Comparison of ENCODE assay signal across 8 cellular contexts in the genomic region with DNA sequence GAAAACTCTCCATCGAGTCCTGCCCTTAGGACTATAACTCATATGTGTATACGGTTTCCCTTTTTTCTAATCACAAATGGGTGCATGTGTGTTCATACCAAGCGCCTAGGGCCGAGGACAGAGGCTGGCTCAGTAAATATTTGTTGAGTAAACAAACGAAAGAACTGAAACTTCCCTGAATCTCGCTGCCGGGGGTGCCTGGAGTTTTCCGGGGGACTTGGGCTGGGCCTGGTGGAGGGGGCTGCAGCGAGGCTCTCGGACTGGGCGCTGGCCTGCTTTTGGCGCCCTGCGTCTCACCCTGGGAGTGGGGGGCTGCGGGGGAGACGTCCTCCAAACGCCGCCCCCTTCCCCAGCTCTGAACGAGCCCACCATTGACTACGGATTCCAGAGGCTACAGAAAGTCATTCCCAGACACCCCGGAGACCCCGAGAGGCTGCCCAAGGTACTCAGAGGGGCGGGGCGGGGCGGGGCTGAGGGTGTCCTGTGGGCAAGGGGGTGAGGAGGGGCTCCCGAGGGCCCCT. TPM values are rescaled to one million over a fixed set of nuclear protein-coding genes. Genes with fewer than 3 reads are reported as not detected.
A peak's percentile ranks its signal among the peaks of the same experiment; 100 is the strongest.
DNase-seq lines count a peak whose midpoint lies in the region; ATAC-seq, FAIRE-seq and TF ChIP-seq lines count a peak whose summit lies in the region.

No MANE protein-coding gene starts in this region.

- POLR2A ChIA-PET in A549 (lab: Yijun Ruan, JAX): no interaction called here

- no peak for FAIRE-seq in A549 (lab: Jason Lieb, UNC)

- H3K27ac Mint-ChIP-seq in HFFc6: no peak overlapping the region

- H3K9me3 Mint-ChIP-seq in HFFc6: no peaks in the 10 kb centered on the region

- 0% methylated on average over 8 of the region's 25 CpGs for WGBS in A549 (ENCODE audit: missing lambda C conversion rate)
- 1 to 2% methylated on average over 22 to 25 of the region's 25 CpGs for WGBS in aorta, 2 donors

- TF ChIP-seq CTCF in A549 (IDR thresholded peaks at IDR 0.05) (no peak), HFFc6 (IDR thresholded peaks at IDR 0.05) (no peak), brain microvascular endothelial cell (IDR thresholded peaks at IDR 0.05; ENCODE audit: low read depth, low read length, missing control alignments) (no peak), mucosa of descending colon (IDR thresholded peaks at IDR 0.05) (no peak)

- peak overlapping the region; percentile 68 for H3K4me3 ChIP-seq in A549
- peak overlapping the region; percentile 15 for H3K4me3 ChIP-seq in brain microvascular endothelial cell (ENCODE audit: low read depth, low read length)
- H3K4me3 ChIP-seq in mucosa of descending colon: no peak overlapping the region
- H3K4me3 ChIP-seq in aorta (ENCODE audit: low read length in 2 of 2): no peak overlapping the region

- H3K9me3 ChIP-seq in A549 (no peaks in the 10 kb centered on the region), mucosa of descending colon (no peaks in the 10 kb centered on the region), aorta (ENCODE audit: control insufficient read depth, low read length) (no peaks in the 10 kb centered on the region)

- H3K27ac ChIP-seq in A549 (peak overlapping the region; percentile 73 to 83), brain microvascular endothelial cell (no peak overlapping the region), aorta (ENCODE audit: low read depth in 1 of 2, low read length in 2 of 2) (no peak overlapping the region)

- H3K36me3 ChIP-seq in brain microvascular endothelial cell (replicated peaks): no peaks in the 10 kb centered on the region
- H3K36me3 ChIP-seq in mucosa of descending colon (ENCODE audit: low read depth): no peaks in the 10 kb centered on the region
- H3K36me3 ChIP-seq in aorta (ENCODE audit: control insufficient read depth in 1 of 2, insufficient read depth in 2 of 2, low read length in 1 of 2): no peaks in the 10 kb centered on the region

- H3K4me1 Mint-ChIP-seq in HFFc6 (ENCODE audit: low read depth): peaks cover 22% of the 10 kb centered on the region

- intact Hi-C loops in mucosa of descending colon (cut with DNase I, micrococcal nuclease): no loop called here
- intact Hi-C loops in aorta (cut with DNase I): no loop called here

- ATAC-seq in A549 (peak; percentile 3 to 16; a peak in 4 of 6 replicates), mucosa of descending colon (peak; percentile 35), aorta (ENCODE audit: low FRiP score) (no peak)

- TF ChIP-seq RAD21 in A549 (conservative IDR thresholded peaks at IDR 0.05 in 1 of 2, IDR thresholded peaks at IDR 0.05 in 1 of 2): no peak

- TF ChIP-seq POLR2A in A549 (IDR thresholded peaks at IDR 0.05; ENCODE audit: low read length): no peak

- TF ChIP-seq EP300 in A549 (IDR thresholded peaks at IDR 0.05): no peak

- in situ Hi-C loops in brain microvascular endothelial cell (cut with HindIII; ENCODE audit: low pct_ligation_motif_present, low sequenced_read_pairs): no loop called here

- no peaks in the 10 kb centered on the region for H3K36me3 Mint-ChIP-seq in HFFc6 (ENCODE audit: low read depth)

- CTCF ChIA-PET in A549 (lab: Yijun Ruan, JAX): interaction anchor here (0.8 to 7.2 kb wide), 20 partner anchors 8 to 276 kb away, joined by 3 to 170 read pairs (median 6); no protein-coding TSS in a partner anchor

- H3K27me3 ChIP-seq in brain microvascular endothelial cell (replicated peaks): peaks cover 66% of the 10 kb centered on the region
- no peaks in the 10 kb centered on the region for H3K27me3 ChIP-seq in aorta (ENCODE audit: control insufficient read depth in 1 of 2, insufficient read depth in 2 of 2, low read length in 1 of 2)

- peaks cover 47% of the 10 kb centered on the region for H3K4me1 ChIP-seq in A549
- peaks cover 34% of the 10 kb centered on the region for H3K4me1 ChIP-seq in mucosa of descending colon (ENCODE audit: low read depth)
- no peaks in the 10 kb centered on the region for H3K4me1 ChIP-seq in aorta (ENCODE audit: control insufficient read depth in 1 of 2, insufficient read depth in 2 of 2, low read length in 2 of 2)

- DNase-seq in A549 (ENCODE audit: low read depth in 1 of 2, low spot score in 1 of 2) (peak in 1 of 2 experiments; percentile 48), HFFc6 (no peak), brain microvascular endothelial cell (no peak), mucosa of descending colon (peak in 2 of 3 donors; percentile 11 to 40), aorta (no peak), GM19240 (ENCODE audit: insufficient read length, low spot score) (no peak), Ammon's horn (ENCODE audit: low spot score) (no peak)
- DNase-seq in stimulated activated CD4-positive, alpha-beta T cell treated with anti-CD3 and anti-CD28 coated beads, Interleukin-4, amount 100 ng/mL, for 24 hours: no peak

- peaks cover 52% of the 10 kb centered on the region for H3K27me3 Mint-ChIP-seq in HFFc6 (ENCODE audit: insufficient read depth)

- H3K4me3 Mint-ChIP-seq in HFFc6: peak overlapping the region; percentile 75

- H3K4me2 ChIP-seq in A549: peak overlapping the region; percentile 96

TF ChIP-seq in A549, 52 proteins besides CTCF, POLR2A, EP300 and RAD21:
- TF ChIP-seq, protein P1, sequence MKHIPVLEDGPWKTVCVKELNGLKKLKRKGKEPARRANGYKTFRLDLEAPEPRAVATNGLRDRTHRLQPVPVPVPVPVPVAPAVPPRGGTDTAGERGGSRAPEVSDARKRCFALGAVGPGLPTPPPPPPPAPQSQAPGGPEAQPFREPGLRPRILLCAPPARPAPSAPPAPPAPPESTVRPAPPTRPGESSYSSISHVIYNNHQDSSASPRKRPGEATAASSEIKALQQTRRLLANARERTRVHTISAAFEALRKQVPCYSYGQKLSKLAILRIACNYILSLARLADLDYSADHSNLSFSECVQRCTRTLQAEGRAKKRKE (CRISPR knock-in tag; IDR thresholded peaks at IDR 0.05; ENCODE audit: low read depth): no peak
- peak; percentile 54; the same call in 1 of the 2 replicates for TF ChIP-seq RNF2 (IDR thresholded peaks at IDR 0.05; ENCODE audit: borderline replicate concordance, low read depth)

RNA-seq across cellular contexts. Expression of a gene that starts 49.0 kb away (rescaled TPM):
- not detected in 2 replicates for polyA plus RNA-seq in A549 (2011; rRNA removed)
- not detected in 2 replicates for polyA plus RNA-seq in A549 (2012; cell fraction: cytosol; rRNA removed)
- polyA plus RNA-seq in A549 (2012; cell fraction: nucleus; rRNA removed): 0.05 TPM in 1 of 2 replicates, not detected in the other
- not detected in 3 replicates for polyA plus RNA-seq in A549 (2017; fragmentation: RNase III; extraction: RNeasy Plus Mini Kit Qiagen cat#74134 plus additional on column Dnase treatment)
- polyA minus RNA-seq in A549 (2011; rRNA and poly(A)+ RNA removed): not detected in 2 replicates
- total RNA-seq in HFFc6 (2021; fragmentation: NEBNext Ultra II Directional; extraction: Animal tissue kit (Norgen Biotek cat#: 25700)): under 1 TPM in 1 of 6 experiments, not detected in 5; 0.10 TPM
- total RNA-seq in mucosa of descending colon: 1 to 10 TPM in 2 of 3 donors, not detected in 1; 1.7 to 7.1 TPM
- 1 to 10 TPM; 3.4 to 3.7 TPM for total RNA-seq in aorta
- under 1 TPM in 1 of 2 donors, not detected in 1; 0.23 TPM for polyA plus RNA-seq in aorta

RNA-seq across cellular contexts. Expression of a gene that starts 58.8 kb away (rescaled TPM):
- 2.2 and 2.9 TPM in 2 replicates for polyA plus RNA-seq in A549 (2011; rRNA removed)
- polyA plus RNA-seq in A549 (2012; cell fraction: cytosol; rRNA removed): 1.1 and 1.8 TPM in 2 replicates
- 7.8 and 8.6 TPM in 2 replicates for polyA plus RNA-seq in A549 (2012; cell fraction: nucleus; rRNA removed)
- 1.5 to 3.2 TPM (median 2.8 TPM) in 3 replicates for polyA plus RNA-seq in A549 (2017; fragmentation: RNase III; extraction: RNeasy Plus Mini Kit Qiagen cat#74134 plus additional on column Dnase treatment)
- polyA minus RNA-seq in A549 (2011; rRNA and poly(A)+ RNA removed): 2.6 and 4.5 TPM in 2 replicates
- under 1 TPM in 3 of 6 experiments, not detected in 3; 0.14 to 0.48 (median 0.46) TPM for total RNA-seq in HFFc6 (2021; fragmentation: NEBNext Ultra II Directional; extraction: Animal tissue kit (Norgen Biotek cat#: 25700))
- total RNA-seq in mucosa of descending colon: 10 to 100 TPM in 1 of 3 donors, 1 to 10 TPM in 2; 3.6 to 53.3 (median 4.5) TPM
- total RNA-seq in aorta: 10 to 100 TPM; 16.7 to 19.9 TPM
- 10 to 100 TPM; 10.8 to 30.3 TPM for polyA plus RNA-seq in aorta

Comparison
In these comparisons a context has a peak if more than half of its experiments do, and no peak if none do; other contexts are left out.
1. DNase-seq: peak in mucosa of descending colon (2 of 3); none in HFFc6 (single experiment), brain microvascular endothelial cell (single experiment), aorta (0 of 2), stimulated activated CD4-positive, alpha-beta T cell treated with anti-CD3 and anti-CD28 coated beads, Interleukin-4, amount 100 ng/mL, for 24 hours (single experiment), GM19240 (single experiment) and Ammon's horn (single experiment).
2. H3K27ac ChIP-seq: peak in A549 (2 of 2); none in brain microvascular endothelial cell (single experiment) and aorta (0 of 2).
3. H3K4me3 ChIP-seq: peak in A549 (single experiment) and brain microvascular endothelial cell (single experiment); none in mucosa of descending colon (single experiment) and aorta (0 of 2).